ENCODE assay signal across 9 cellular contexts in genomic region chr6:167825059-167825758, GRCh38. TPM values are rescaled to one million over a fixed set of nuclear protein-coding genes. Genes with fewer than 3 reads are reported as not detected.
A peak's percentile ranks its signal among the peaks of the same experiment; 100 is the strongest.
DNase-seq lines count a peak whose midpoint lies in the region; ATAC-seq and TF ChIP-seq lines count a peak whose summit lies in the region.
"Had no signal": no experiment of that assay in that cellular context is flagged by ENCODE, and none has a peak within 500 bp of the region (broad histone marks: within the 10 kb centered on the region; RNA-seq: fewer than 3 reads in every experiment).

No MANE protein-coding gene starts in this region.

- no peaks in the 10 kb centered on the region for H3K27me3 ChIP-seq in BE2C

- H3K4me3 Mint-ChIP-seq in natural killer cell treated with Interleukin-12 subunit alpha and Interleukin-12 subunit beta and Interleukin-15 and Interleukin-18, amount 100 ng/mL, for 72 hours, result peak overlapping the region; percentile 84

- H3K4me1 Mint-ChIP-seq in natural killer cell treated with Interleukin-12 subunit alpha and Interleukin-12 subunit beta and Interleukin-15 and Interleukin-18, amount 100 ng/mL, for 72 hours (ENCODE audit: low read depth in 2 of 2), result peaks cover 8 to 14% of the 10 kb centered on the region in 2 donors

- no peak for DNase-seq in BE2C
- DNase-seq in KBM-7, result peak; percentile 40
- DNase-seq in coronary artery (ENCODE audit: low spot score), result no peak
- DNase-seq in natural killer cell treated with Interleukin-12 subunit alpha and Interleukin-12 subunit beta and Interleukin-15 and Interleukin-18, amount 100 ng/mL, for 72 hours (ENCODE audit: low spot score), result no peak
- no peak for DNase-seq in UCSD-AML1 (lab: John Stamatoyannopoulos, UW; ENCODE audit: unreplicated experiment)
- no peak for DNase-seq in NCI-H128 (lab: John Stamatoyannopoulos, UW; ENCODE audit: unreplicated experiment)
- DNase-seq: activated gamma-delta T cell had no signal

- no peaks in the 10 kb centered on the region for H3K36me3 ChIP-seq in BE2C

- peaks cover 8% of the 10 kb centered on the region for H3K4me1 ChIP-seq in BE2C

- H3K9me3 ChIP-seq in BE2C, result no peaks in the 10 kb centered on the region

- peaks cover 31 to 36% of the 10 kb centered on the region in 2 donors for H3K27me3 Mint-ChIP-seq in natural killer cell treated with Interleukin-12 subunit alpha and Interleukin-12 subunit beta and Interleukin-15 and Interleukin-18, amount 100 ng/mL, for 72 hours

- H3K27ac ChIP-seq in coronary artery, result peak overlapping the region; percentile 32 to 91

- H3K4me3 ChIP-seq in BE2C (ENCODE audit: low read depth, low read length) (peak overlapping the region; percentile 90), coronary artery (peak overlapping the region; percentile 94)

- no peak for TF ChIP-seq CTCF in BE2C (IDR thresholded peaks at IDR 0.05; ENCODE audit: low read depth, low read length)
- TF ChIP-seq CTCF in coronary artery (IDR thresholded peaks at IDR 0.05), result no peak

- no peak for ATAC-seq in natural killer cell treated with Interleukin-12 subunit alpha and Interleukin-12 subunit beta and Interleukin-15 and Interleukin-18, amount 100 ng/mL, for 72 hours
- ATAC-seq in GM19328 (IDR thresholded peaks at IDR 0.05; ENCODE audit: unreplicated experiment), result no peak
- ATAC-seq in HG03378 (IDR thresholded peaks at IDR 0.05; ENCODE audit: unreplicated experiment), result no peak

- H3K27ac Mint-ChIP-seq in natural killer cell treated with Interleukin-12 subunit alpha and Interleukin-12 subunit beta and Interleukin-15 and Interleukin-18, amount 100 ng/mL, for 72 hours, result no peak overlapping the region

- H3K9me3 Mint-ChIP-seq in natural killer cell treated with Interleukin-12 subunit alpha and Interleukin-12 subunit beta and Interleukin-15 and Interleukin-18, amount 100 ng/mL, for 72 hours, result no peaks in the 10 kb centered on the region

- peaks cover under 1% of the 10 kb centered on the region for H3K36me3 Mint-ChIP-seq in natural killer cell treated with Interleukin-12 subunit alpha and Interleukin-12 subunit beta and Interleukin-15 and Interleukin-18, amount 100 ng/mL, for 72 hours

- in situ Hi-C loops in KBM-7 (cut with MboI; ENCODE audit: low pct_unique_long_range_greater_than_20kb, low sequenced_read_pairs), result no loop called here

RNA-seq across cellular contexts. Expression of gene AFDN, which starts 1.5 kb away (rescaled TPM):
- 69.0 TPM for polyA plus RNA-seq in BE2C (2012; ENCODE audit: insufficient read depth, insufficient read length, low read depth)
- total RNA-seq in natural killer cell treated with Interleukin-12 subunit alpha and Interleukin-12 subunit beta and Interleukin-15 and Interleukin-18, amount 100 ng/mL, for 72 hours, result 10 to 100 TPM; 36.6 to 37.9 TPM
